ENCODE assay signal across 10 cellular contexts in the genomic region with DNA sequence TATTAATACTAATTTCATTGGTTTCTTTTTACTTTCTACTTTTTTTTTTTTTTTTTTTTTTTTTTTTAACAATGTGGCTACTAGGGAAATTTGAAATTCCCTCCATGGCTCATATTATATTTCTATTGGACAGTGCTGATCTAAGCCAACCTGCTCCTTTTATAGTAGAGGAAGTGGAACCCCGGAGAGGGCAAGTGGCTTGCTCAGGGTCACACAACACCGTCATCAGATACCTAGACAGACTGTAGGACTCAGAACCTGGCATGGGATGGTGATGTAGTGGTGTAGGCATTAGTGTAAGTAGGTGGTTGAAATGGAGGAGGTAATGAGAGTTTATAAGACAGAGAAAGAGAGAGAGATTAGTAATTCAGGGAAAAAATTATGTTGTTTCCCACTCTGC. TPM values are rescaled to one million over a fixed set of nuclear protein-coding genes. Genes with fewer than 3 reads are reported as not detected.
DNase-seq lines count a peak whose midpoint lies in the region; ATAC-seq, FAIRE-seq and TF ChIP-seq lines count a peak whose summit lies in the region.
"Had no signal": no experiment of that assay in that cellular context is flagged by ENCODE, and none has a peak within 500 bp of the region (broad histone marks: within the 10 kb centered on the region; RNA-seq: fewer than 3 reads in every experiment).

No MANE protein-coding gene starts in this region.

- H3K36me3 ChIP-seq in astrocyte (ENCODE audit: insufficient read depth, low read length), result no peaks in the 10 kb centered on the region
- H3K36me3 ChIP-seq in thoracic aorta, result no peaks in the 10 kb centered on the region

- peaks cover 10% of the 10 kb centered on the region for H3K4me1 ChIP-seq in astrocyte (ENCODE audit: insufficient read depth, low read length)
- H3K4me1 ChIP-seq in thoracic aorta (ENCODE audit: control insufficient read depth in 1 of 2, low read depth in 2 of 2), result peaks cover 9 to 64% of the 10 kb centered on the region in 2 donors

- intact Hi-C loops in activated CD4-positive, alpha-beta T cell treated with anti-CD3 and anti-CD28 coated beads, Interleukin-2, amount 10 ng/mL, durations not matched to agents 24 days and 14 days (cut with micrococcal nuclease), result no loop called here

- ATAC-seq in thoracic aorta (ENCODE audit: insufficient number of reproducible peaks, low FRiP score, low read depth) (no peak), HG03108 (IDR thresholded peaks at IDR 0.05; ENCODE audit: unreplicated experiment) (no peak)

- H3K9me3 Mint-ChIP-seq in activated CD4-positive, alpha-beta T cell treated with anti-CD3 and anti-CD28 coated beads, Interleukin-2, amount 10 ng/mL, durations not matched to agents 24 days and 14 days, result peaks cover 8% of the 10 kb centered on the region
- H3K9me3 Mint-ChIP-seq in astrocyte (ENCODE audit: unreplicated experiment) (peaks cover 6% of the 10 kb centered on the region), immature natural killer cell (no peaks in the 10 kb centered on the region)

- peaks cover 96% of the 10 kb centered on the region for H3K79me2 ChIP-seq in astrocyte (ENCODE audit: insufficient read depth, low read length)

- no peak overlapping the region for H3K4me3 ChIP-seq in astrocyte (ENCODE audit: insufficient read depth, low read depth, low read length)
- H3K4me3 ChIP-seq in thoracic aorta, result peak overlapping the region; percentile 8

- H3K4me2 ChIP-seq in astrocyte (ENCODE audit: low read length), result no peak overlapping the region

- peak; percentile 50 for DNase-seq in activated CD4-positive, alpha-beta T cell treated with anti-CD3 and anti-CD28 coated beads, Interleukin-2, amount 10 ng/mL, durations not matched to agents 24 days and 14 days
- no peak for DNase-seq in activated CD4-positive, alpha-beta T cell treated with anti-CD3 and anti-CD28 coated beads, Interleukin-2, amount 50 U/mL, for 4 hours
- DNase-seq in astrocyte (ENCODE audit: low read depth) (no peak), immature natural killer cell (peak in 2 of 3 donors; percentile 10 to 21), thoracic aorta (ENCODE audit: low spot score) (no peak), NCI-H187 (lab: John Stamatoyannopoulos, UW) (no peak), NCI-H526 treated with DMSO at 0.1 percent for 48 hours (lab: John Stamatoyannopoulos, UW) (no peak)
- DNase-seq: NCI-H1105 treated with DMSO at 0.1 percent for 48 hours, trophoblast cell had no signal

- H3K27ac Mint-ChIP-seq in activated CD4-positive, alpha-beta T cell treated with anti-CD3 and anti-CD28 coated beads, Interleukin-2, amount 10 ng/mL, durations not matched to agents 24 days and 14 days, result no peak overlapping the region
- H3K27ac Mint-ChIP-seq in astrocyte (ENCODE audit: unreplicated experiment) (peak overlapping the region; percentile 36), immature natural killer cell (peak overlapping the region; percentile 13 to 79 (median 57))

- H3K27me3 ChIP-seq in astrocyte (ENCODE audit: insufficient read depth, low read length), result no peaks in the 10 kb centered on the region
- H3K27me3 ChIP-seq in thoracic aorta (replicated peaks; ENCODE audit: insufficient read depth), result no peaks in the 10 kb centered on the region

- TF ChIP-seq CTCF in astrocyte (IDR thresholded peaks at IDR 0.05; ENCODE audit: insufficient read depth, low read depth, low read length), result no peak
- TF ChIP-seq CTCF in thoracic aorta (IDR thresholded peaks at IDR 0.05), result no peak

- no peak overlapping the region for H3K9ac ChIP-seq in astrocyte (ENCODE audit: low read length)

- H3K4me1 Mint-ChIP-seq in activated CD4-positive, alpha-beta T cell treated with anti-CD3 and anti-CD28 coated beads, Interleukin-2, amount 10 ng/mL, durations not matched to agents 24 days and 14 days, result peaks cover 11% of the 10 kb centered on the region
- peaks cover 29% of the 10 kb centered on the region for H3K4me1 Mint-ChIP-seq in astrocyte (ENCODE audit: low read depth, unreplicated experiment)
- H3K4me1 Mint-ChIP-seq in immature natural killer cell, result peaks cover 23 to 26% of the 10 kb centered on the region in 2 donors

- FAIRE-seq in astrocyte (lab: Jason Lieb, UNC), result no peak

- peaks cover 4% of the 10 kb centered on the region for H3K27me3 Mint-ChIP-seq in activated CD4-positive, alpha-beta T cell treated with anti-CD3 and anti-CD28 coated beads, Interleukin-2, amount 10 ng/mL, durations not matched to agents 24 days and 14 days
- H3K27me3 Mint-ChIP-seq in astrocyte (ENCODE audit: low read depth, unreplicated experiment) (no peaks in the 10 kb centered on the region), immature natural killer cell (ENCODE audit: low read depth in 3 of 3) (no peaks in the 10 kb centered on the region)

- peaks cover 76% of the 10 kb centered on the region for H4K20me1 ChIP-seq in astrocyte (ENCODE audit: insufficient read depth, low read length)

- H3K9me3 ChIP-seq in astrocyte (ENCODE audit: insufficient read depth, low read depth, low read length) (peaks cover 3% of the 10 kb centered on the region), thoracic aorta (peaks cover 5% of the 10 kb centered on the region)

- H3K4me3 Mint-ChIP-seq in activated CD4-positive, alpha-beta T cell treated with anti-CD3 and anti-CD28 coated beads, Interleukin-2, amount 10 ng/mL, durations not matched to agents 24 days and 14 days, result no peak overlapping the region
- peak overlapping the region; percentile 47 for H3K4me3 Mint-ChIP-seq in astrocyte (ENCODE audit: unreplicated experiment)
- peak overlapping the region in 4 of 5 donors; percentile 3 to 38 (median 21) for H3K4me3 Mint-ChIP-seq in immature natural killer cell

- H2AFZ ChIP-seq in astrocyte (ENCODE audit: low read depth, low read length), result no peak overlapping the region

- no peaks in the 10 kb centered on the region for H3K36me3 Mint-ChIP-seq in activated CD4-positive, alpha-beta T cell treated with anti-CD3 and anti-CD28 coated beads, Interleukin-2, amount 10 ng/mL, durations not matched to agents 24 days and 14 days (ENCODE audit: low read depth)
- H3K36me3 Mint-ChIP-seq in astrocyte (ENCODE audit: low read depth, unreplicated experiment) (peaks cover 29% of the 10 kb centered on the region), immature natural killer cell (peaks cover 0 to 10% (median 6%) of the 10 kb centered on the region in 3 donors)

- H3K27ac ChIP-seq in astrocyte (ENCODE audit: low read depth, low read length) (no peak overlapping the region), thoracic aorta (no peak overlapping the region)

RNA-seq across cellular contexts. Expression of a gene that starts 10.8 kb away (rescaled TPM):
- 0.14 and 0.19 TPM in 2 replicates for total RNA-seq in activated CD4-positive, alpha-beta T cell treated with anti-CD3 and anti-CD28 coated beads, Interleukin-2, amount 10 ng/mL, durations not matched to agents 24 days and 14 days
- 29.6 and 30.1 TPM in 2 replicates for total RNA-seq in astrocyte
- polyA plus RNA-seq in immature natural killer cell, result 1 to 10 TPM; 1.4 to 4.1 (median 3.9) TPM
- 10 to 100 TPM; 16.6 to 24.9 TPM for total RNA-seq in thoracic aorta

Comparison
In these comparisons a context has a peak if more than half of its experiments do, and no peak if none do; other contexts are left out.
1. DNase-seq: peak in activated CD4-positive, alpha-beta T cell treated with anti-CD3 and anti-CD28 coated beads, Interleukin-2, amount 10 ng/mL, durations not matched to agents 24 days and 14 days (single experiment) and immature natural killer cell (2 of 3); none in activated CD4-positive, alpha-beta T cell treated with anti-CD3 and anti-CD28 coated beads, Interleukin-2, amount 50 U/mL, for 4 hours (0 of 2), astrocyte (single experiment), thoracic aorta (single experiment), NCI-H187 (0 of 2) and NCI-H526 treated with DMSO at 0.1 percent for 48 hours (single experiment).
2. RNA of a gene that starts 10.8 kb away (total RNA-seq): 29.6 to 30.1 TPM in astrocyte and 16.6 to 24.9 TPM in thoracic aorta; 0.14 to 0.19 TPM in activated CD4-positive, alpha-beta T cell treated with anti-CD3 and anti-CD28 coated beads, Interleukin-2, amount 10 ng/mL, durations not matched to agents 24 days and 14 days; every median in the first group is over 10 times any median in the second.